1 cellular context compared by ENCODE assay signal in genomic region chr15:101372149-101372577, GRCh38.
A peak's percentile ranks its signal among the peaks of the same experiment; 100 is the strongest.
TF ChIP-seq lines count a peak whose summit lies in the region.

No MANE protein-coding gene starts in this region.

TF ChIP-seq in HEK293, 187 proteins besides CTCF, POLR2A, EP300 and RAD21 (continued from another document and continues in another):
- TF ChIP-seq ZBTB6 (tag by site-specific recombination; IDR thresholded peaks at IDR 0.05) (no peak), MZF1 (tag by site-specific recombination; IDR thresholded peaks at IDR 0.05; ENCODE audit: borderline replicate concordance) (0 out of 2 replicates have a peak, but pooled peaks have one; percentile 21), FEZF1 (tag by site-specific recombination; IDR thresholded peaks at IDR 0.05) (no peak; the same call in 1 of the 2 replicates), ZNF26 (tag by site-specific recombination; IDR thresholded peaks at IDR 0.05) (no peak), ZNF449 (tag by site-specific recombination; IDR thresholded peaks at IDR 0.05) (no peak), ZNF350 (tag by site-specific recombination; IDR thresholded peaks at IDR 0.05) (no peak), ZNF16 (tag by site-specific recombination; IDR thresholded peaks at IDR 0.05; ENCODE audit: low read depth) (no peak), ZBTB49 (tag by site-specific recombination; IDR thresholded peaks at IDR 0.05; ENCODE audit: low read depth) (no peak), PRDM1 (tag by site-specific recombination; IDR thresholded peaks at IDR 0.05) (no peak), ZNF10 (tag by site-specific recombination; IDR thresholded peaks at IDR 0.05) (no peak), ZNF530 (tag by site-specific recombination; IDR thresholded peaks at IDR 0.05; ENCODE audit: low read depth) (no peak), ZNF202 (tag by site-specific recombination; IDR thresholded peaks at IDR 0.05; ENCODE audit: borderline replicate concordance) (no peak), OSR2 (tag by site-specific recombination; IDR thresholded peaks at IDR 0.05) (peak; percentile 88), ZNF561 (tag by site-specific recombination; IDR thresholded peaks at IDR 0.05; ENCODE audit: borderline replicate concordance) (0 out of 2 replicates have a peak, but pooled peaks have one; percentile 55), KLF1 (tag by site-specific recombination; IDR thresholded peaks at IDR 0.05) (no peak), ZBTB20 (tag by site-specific recombination; IDR thresholded peaks at IDR 0.05) (peak; percentile 26; the same call in 1 of the 2 replicates), ZNF280C (tag by site-specific recombination; IDR thresholded peaks at IDR 0.05) (no peak), ZNF626 (tag by site-specific recombination; IDR thresholded peaks at IDR 0.05) (no peak), ZNF621 (tag by site-specific recombination; IDR thresholded peaks at IDR 0.05) (no peak), YY2 (tag by site-specific recombination; IDR thresholded peaks at IDR 0.05) (no peak), GLI2 (tag by site-specific recombination; IDR thresholded peaks at IDR 0.05; ENCODE audit: borderline replicate concordance, low read depth) (no peak), ZBTB26 (tag by site-specific recombination; optimal IDR thresholded peaks at IDR 0.05) (no peak), ZNF707 (tag by site-specific recombination; IDR thresholded peaks at IDR 0.05) (no peak), ZNF398 (tag by site-specific recombination; IDR thresholded peaks at IDR 0.05) (no peak), ZNF658 (tag by site-specific recombination; IDR thresholded peaks at IDR 0.05) (no peak), KLF17 (tag by site-specific recombination; IDR thresholded peaks at IDR 0.05) (no peak), ZNF423 (tag by site-specific recombination; IDR thresholded peaks at IDR 0.05) (peak; percentile 82), HIC1 (tag by site-specific recombination; IDR thresholded peaks at IDR 0.05) (0 out of 2 replicates have a peak, but pooled peaks have one; percentile 26), SALL2 (tag by site-specific recombination; IDR thresholded peaks at IDR 0.05; ENCODE audit: borderline replicate concordance) (no peak), ZNF521 (tag by site-specific recombination; IDR thresholded peaks at IDR 0.05) (no peak), ZNF133 (tag by site-specific recombination; IDR thresholded peaks at IDR 0.05) (no peak), ZNF473 (tag by site-specific recombination; IDR thresholded peaks at IDR 0.05) (no peak), ZFP3 (tag by site-specific recombination; IDR thresholded peaks at IDR 0.05; ENCODE audit: low read depth) (no peak), ZNF791 (tag by site-specific recombination; IDR thresholded peaks at IDR 0.05) (no peak), RBAK (tag by site-specific recombination; IDR thresholded peaks at IDR 0.05) (no peak), ZNF571 (tag by site-specific recombination; IDR thresholded peaks at IDR 0.05) (no peak), BCL6B (tag by site-specific recombination; IDR thresholded peaks at IDR 0.05) (no peak), TRIM28 (IDR thresholded peaks at IDR 0.05; ENCODE audit: borderline replicate concordance, low read length) (0 out of 2 replicates have a peak, but pooled peaks have one; percentile 7), ZNF132 (tag by site-specific recombination; IDR thresholded peaks at IDR 0.05; ENCODE audit: borderline replicate concordance) (no peak), ZNF426 (tag by site-specific recombination; IDR thresholded peaks at IDR 0.05) (no peak), KLF7 (tag by site-specific recombination; IDR thresholded peaks at IDR 0.05; ENCODE audit: borderline replicate concordance) (no peak)
